17 cellular contexts compared by ENCODE assay signal in the genomic region with DNA sequence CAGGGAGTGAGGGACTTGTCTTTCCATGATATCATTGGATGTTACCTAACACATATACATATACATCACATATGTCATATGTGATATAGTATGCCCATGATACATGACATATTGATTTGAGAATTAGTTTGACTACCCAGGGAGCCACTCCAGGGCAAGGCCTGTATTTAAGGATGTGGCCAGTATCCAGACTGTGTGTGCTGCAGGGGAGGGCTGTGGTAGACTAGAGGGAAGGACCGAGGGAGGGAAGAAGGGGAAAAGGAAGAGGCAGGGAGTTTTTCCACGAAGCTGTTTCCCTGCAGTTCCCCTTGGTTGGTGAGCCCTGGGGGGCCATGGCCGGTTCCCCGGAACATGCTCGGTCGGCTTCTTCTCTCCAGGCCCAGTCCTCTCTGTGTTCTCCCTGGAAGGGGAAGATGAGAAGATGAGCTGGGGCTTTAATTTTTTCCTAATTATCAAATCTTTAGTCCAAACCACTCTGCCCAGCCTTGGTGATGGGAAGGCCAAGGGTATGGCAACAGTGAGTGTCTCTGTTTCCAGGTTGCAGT. TPM values are rescaled to one million over a fixed set of nuclear protein-coding genes. Genes with fewer than 3 reads are reported as not detected.
A peak's percentile ranks its signal among the peaks of the same experiment; 100 is the strongest.
DNase-seq lines count a peak whose midpoint lies in the region; ATAC-seq and TF ChIP-seq lines count a peak whose summit lies in the region.
"Had no signal": no experiment of that assay in that cellular context is flagged by ENCODE, and none has a peak within 500 bp of the region (broad histone marks: within the 10 kb centered on the region; RNA-seq: fewer than 3 reads in every experiment).

No MANE protein-coding gene starts in this region.

- no peaks in the 10 kb centered on the region for H3K4me1 Mint-ChIP-seq in natural killer cell
- peaks cover 0 to 3% of the 10 kb centered on the region in 2 donors for H3K4me1 Mint-ChIP-seq in natural killer cell treated with Interleukin-12 subunit alpha and Interleukin-12 subunit beta and Interleukin-15 and Interleukin-18, amount 100 ng/mL, for 72 hours (ENCODE audit: low read depth in 2 of 2)
- peaks cover 10% of the 10 kb centered on the region for H3K4me1 Mint-ChIP-seq in brain
- peaks cover 12% of the 10 kb centered on the region for H3K4me1 Mint-ChIP-seq in mesothelial cell of epicardium
- H3K4me1 Mint-ChIP-seq in stimulated activated naive B cell treated with anti-CD40 and anti-IgM and Interleukin-4, amounts not matched to agents 10 μg/mL and 1 μg/mL and 100 μg/mL, for 72 hours, result peaks cover 5 to 6% of the 10 kb centered on the region in 2 donors
- H3K4me1 Mint-ChIP-seq: activated CD4-positive, alpha-beta T cell treated with anti-CD3 and anti-CD28 coated beads, Interleukin-2, amount 10 ng/mL, durations not matched to agents 7 days and 5 days; CD14-positive monocyte had no signal

- ATAC-seq in natural killer cell (no peak), HG02973 (IDR thresholded peaks at IDR 0.05; ENCODE audit: unreplicated experiment) (no peak)
- ATAC-seq in natural killer cell treated with Interleukin-12 subunit alpha and Interleukin-12 subunit beta and Interleukin-15 and Interleukin-18, amount 100 ng/mL, for 72 hours, result no peak
- ATAC-seq in stimulated activated naive B cell treated with anti-CD40 and anti-IgM and Interleukin-4, amounts not matched to agents 10 μg/mL and 1 μg/mL and 100 μg/mL, for 72 hours (replicated peaks), result no peak

- no peaks in the 10 kb centered on the region for H3K36me3 Mint-ChIP-seq in natural killer cell
- no peaks in the 10 kb centered on the region for H3K36me3 Mint-ChIP-seq in natural killer cell treated with Interleukin-12 subunit alpha and Interleukin-12 subunit beta and Interleukin-15 and Interleukin-18, amount 100 ng/mL, for 72 hours
- no peaks in the 10 kb centered on the region for H3K36me3 Mint-ChIP-seq in brain
- H3K36me3 Mint-ChIP-seq in mesothelial cell of epicardium, result no peaks in the 10 kb centered on the region
- peaks cover 0 to 3% of the 10 kb centered on the region in 2 donors for H3K36me3 Mint-ChIP-seq in stimulated activated naive B cell treated with anti-CD40 and anti-IgM and Interleukin-4, amounts not matched to agents 10 μg/mL and 1 μg/mL and 100 μg/mL, for 72 hours
- H3K36me3 Mint-ChIP-seq: CD14-positive monocyte had no signal

- H3K27me3 Mint-ChIP-seq in natural killer cell (ENCODE audit: low read depth in 2 of 2) (peaks cover 27 to 60% of the 10 kb centered on the region in 2 donors), brain (peaks cover 28% of the 10 kb centered on the region), mesothelial cell of epicardium (ENCODE audit: low read depth) (peaks cover 76% of the 10 kb centered on the region)
- peaks cover 36 to 39% of the 10 kb centered on the region in 2 donors for H3K27me3 Mint-ChIP-seq in natural killer cell treated with Interleukin-12 subunit alpha and Interleukin-12 subunit beta and Interleukin-15 and Interleukin-18, amount 100 ng/mL, for 72 hours
- H3K27me3 Mint-ChIP-seq in stimulated activated naive B cell treated with anti-CD40 and anti-IgM and Interleukin-4, amounts not matched to agents 10 μg/mL and 1 μg/mL and 100 μg/mL, for 72 hours, result peaks cover 45 to 75% of the 10 kb centered on the region in 2 donors

- intact Hi-C loops in natural killer cell (cut with micrococcal nuclease), result no loop called here

- no peak for DNase-seq in natural killer cell
- no peak for DNase-seq in natural killer cell treated with Interleukin-12 subunit alpha and Interleukin-12 subunit beta and Interleukin-15 and Interleukin-18, amount 100 ng/mL, for 72 hours (ENCODE audit: low spot score)
- no peak for DNase-seq in mesothelial cell of epicardium (ENCODE audit: low spot score in 2 of 2, unreplicated experiment in 2 of 2)
- DNase-seq in stimulated activated naive B cell treated with anti-CD40 and anti-IgM and Interleukin-4, amounts not matched to agents 10 μg/mL and 1 μg/mL and 100 μg/mL, for 72 hours, result no peak
- no peak for DNase-seq in cerebellum (ENCODE audit: low spot score)
- no peak for DNase-seq in T-helper 9 cell
- DNase-seq: activated CD4-positive, alpha-beta T cell treated with anti-CD3 and anti-CD28 coated beads, Interleukin-2, amount 10 ng/mL, durations not matched to agents 7 days and 5 days; activated CD8-positive, alpha-beta memory T cell treated with anti-CD3 and anti-CD28 coated beads, Interleukin-2, amount 50 U/mL, for 4 hours; activated effector memory CD4-positive, alpha-beta T cell treated with anti-CD3 and anti-CD28 coated beads, Interleukin-2, amount 50 U/mL, for 16 hours; lower lobe of right lung; NCI-H1436; NCI-H2107; NCI-H446; SJCRH30 had no signal

- H3K9me3 Mint-ChIP-seq in natural killer cell (no peaks in the 10 kb centered on the region), brain (peaks cover 0 to 7% (median 0%) of the 10 kb centered on the region in 5 experiments), mesothelial cell of epicardium (no peaks in the 10 kb centered on the region)
- no peaks in the 10 kb centered on the region for H3K9me3 Mint-ChIP-seq in natural killer cell treated with Interleukin-12 subunit alpha and Interleukin-12 subunit beta and Interleukin-15 and Interleukin-18, amount 100 ng/mL, for 72 hours
- peaks cover 0 to under 1% of the 10 kb centered on the region in 2 donors for H3K9me3 Mint-ChIP-seq in stimulated activated naive B cell treated with anti-CD40 and anti-IgM and Interleukin-4, amounts not matched to agents 10 μg/mL and 1 μg/mL and 100 μg/mL, for 72 hours
- H3K9me3 Mint-ChIP-seq: activated CD4-positive, alpha-beta T cell treated with anti-CD3 and anti-CD28 coated beads, Interleukin-2, amount 10 ng/mL, durations not matched to agents 7 days and 5 days had no signal

- TF ChIP-seq CTCF in natural killer cell (IDR thresholded peaks at IDR 0.05) (no peak), brain (conservative IDR thresholded peaks at IDR 0.05) (no peak), mesothelial cell of epicardium (IDR thresholded peaks at IDR 0.05; ENCODE audit: unreplicated experiment) (no peak)

- H3K4me3 Mint-ChIP-seq in natural killer cell, result peak overlapping the region; percentile 61
- no peak overlapping the region for H3K4me3 Mint-ChIP-seq in natural killer cell treated with Interleukin-12 subunit alpha and Interleukin-12 subunit beta and Interleukin-15 and Interleukin-18, amount 100 ng/mL, for 72 hours
- H3K4me3 Mint-ChIP-seq in brain, result peak overlapping the region; percentile 42 to 83 (median 76)
- H3K4me3 Mint-ChIP-seq in mesothelial cell of epicardium, result peak overlapping the region; percentile 56
- H3K4me3 Mint-ChIP-seq in stimulated activated naive B cell treated with anti-CD40 and anti-IgM and Interleukin-4, amounts not matched to agents 10 μg/mL and 1 μg/mL and 100 μg/mL, for 72 hours, result peak overlapping the region; percentile 27 to 66
- H3K4me3 Mint-ChIP-seq: activated CD4-positive, alpha-beta T cell treated with anti-CD3 and anti-CD28 coated beads, Interleukin-2, amount 10 ng/mL, durations not matched to agents 7 days and 5 days had no signal

- H3K27ac Mint-ChIP-seq in natural killer cell (no peak overlapping the region), brain (peak overlapping the region in 2 of 5 experiments; percentile 18 to 80), mesothelial cell of epicardium (no peak overlapping the region)
- no peak overlapping the region for H3K27ac Mint-ChIP-seq in natural killer cell treated with Interleukin-12 subunit alpha and Interleukin-12 subunit beta and Interleukin-15 and Interleukin-18, amount 100 ng/mL, for 72 hours
- H3K27ac Mint-ChIP-seq in stimulated activated naive B cell treated with anti-CD40 and anti-IgM and Interleukin-4, amounts not matched to agents 10 μg/mL and 1 μg/mL and 100 μg/mL, for 72 hours, result no peak overlapping the region
- H3K27ac Mint-ChIP-seq: activated CD4-positive, alpha-beta T cell treated with anti-CD3 and anti-CD28 coated beads, Interleukin-2, amount 10 ng/mL, durations not matched to agents 7 days and 5 days; CD14-positive monocyte had no signal

RNA-seq across cellular contexts. Expression of gene NSUN2, which starts 48.7 kb away (rescaled TPM):
- 10 to 100 TPM; 61.3 to 87.4 (median 81.4) TPM for total RNA-seq in natural killer cell
- total RNA-seq in natural killer cell treated with Interleukin-12 subunit alpha and Interleukin-12 subunit beta and Interleukin-15 and Interleukin-18, amount 100 ng/mL, for 72 hours, result 100 to 1,000 TPM; 111 to 164 TPM
- 27.8 TPM for polyA plus RNA-seq in brain (ENCODE audit: insufficient read depth, low read depth, low replicate concordance)
- total RNA-seq in mesothelial cell of epicardium, result 72.6 to 75.4 TPM (median 74.4 TPM) in 3 replicates
- 42.6 TPM for total RNA-seq in cerebellum

RNA-seq across cellular contexts. Expression of gene SRD5A1, which starts 49.1 kb away (rescaled TPM):
- total RNA-seq in natural killer cell, result 10 to 100 TPM in 1 of 3 donors, 1 to 10 TPM in 2; 6.5 to 11.0 (median 7.8) TPM
- 10 to 100 TPM in 1 of 2 donors, 1 to 10 TPM in 1; 7.2 to 14.6 TPM for total RNA-seq in natural killer cell treated with Interleukin-12 subunit alpha and Interleukin-12 subunit beta and Interleukin-15 and Interleukin-18, amount 100 ng/mL, for 72 hours
- polyA plus RNA-seq in brain (ENCODE audit: insufficient read depth, low read depth, low replicate concordance), result 32.4 TPM
- 12.0 to 12.8 TPM (median 12.7 TPM) in 3 replicates for total RNA-seq in mesothelial cell of epicardium
- total RNA-seq in cerebellum, result 30.8 TPM
